In genomic region chr2:27065128-27065527, GRCh38 we compare ENCODE assay signal across 19 cellular contexts. TPM values are rescaled to one million over a fixed set of nuclear protein-coding genes. Genes with fewer than 3 reads are reported as not detected.
DNase-seq lines count a peak whose midpoint lies in the region; ATAC-seq, FAIRE-seq and TF ChIP-seq lines count a peak whose summit lies in the region.
"Had no signal": no experiment of that assay in that cellular context is flagged by ENCODE, and none has a peak within 500 bp of the region (broad histone marks: within the 10 kb centered on the region; RNA-seq: fewer than 3 reads in every experiment).

No MANE protein-coding gene starts in this region.

- 98% methylated on average over 3 of the region's 3 CpGs for WGBS in HepG2 (ENCODE audit: low lambda C conversion rate)
- no CpG with 5 or more reads among the region's 3 CpGs for WGBS in right lobe of liver (ENCODE audit: insufficient coverage, low coverage, low lambda C conversion rate, missing lambda C conversion rate)

- H3K4me3 Mint-ChIP-seq in activated T-cell treated with anti-CD3 and anti-CD28 coated beads, Interleukin-2, amount 50 U/mL, for 24 hours, result no peak overlapping the region
- H3K4me3 Mint-ChIP-seq: B cell; CD8-positive, alpha-beta T cell; GM23338 had no signal

- H3K4me3 ChIP-seq in HepG2 (replicated peaks in 1 of 3; ENCODE audit: insufficient read depth in 1 of 3, low read depth in 2 of 3, low read length in 3 of 3) (no peak overlapping the region), right lobe of liver (no peak overlapping the region), mucosa of descending colon (no peak overlapping the region), PC-3 (ENCODE audit: low read length) (no peak overlapping the region)
- H3K4me3 ChIP-seq: BLaER1 treated with 17β-estradiol and CSF1 and Interleukin-3, amounts not matched to agents 10 nM and 100 nM; GM23338 had no signal

- intact Hi-C loops in HepG2 (cut with micrococcal nuclease; ENCODE audit: unreplicated experiment) (no loop called here), right lobe of liver (cut with DNase I) (no loop called here), mucosa of descending colon (cut with DNase I, micrococcal nuclease) (no loop called here), PC-3 (cut with micrococcal nuclease) (no loop called here)

- TF ChIP-seq RAD21 in HepG2 (CRISPR knock-in tag; IDR thresholded peaks at IDR 0.05), result no peak

- CTCF ChIA-PET in HepG2 (lab: Yijun Ruan, JAX; ENCODE audit: low intra/inter-chr PET ratio, low total read pairs), result no interaction called here
- CTCF ChIA-PET in PC-3 (lab: Charles Lee), result interaction anchor here (0.7 kb wide), 1 partner anchor 318 kb away, joined by 3 read pairs; no protein-coding TSS in a partner anchor

- H2AFZ ChIP-seq in HepG2 (ENCODE audit: low read length), result no peak overlapping the region
- no peak overlapping the region for H2AFZ ChIP-seq in PC-3 (ENCODE audit: low read length)
- H2AFZ ChIP-seq: GM23338 had no signal

- no peak for DNase-seq in activated T-cell treated with anti-CD3 and anti-CD28 coated beads, Interleukin-2, amount 50 U/mL, for 24 hours
- no peak for DNase-seq in activated T-cell treated with anti-CD3 and anti-CD28 coated beads, Interleukin-2, amount 50 U/mL, for 1 hour
- no peak for DNase-seq in HepG2 (ENCODE audit: low spot score)
- DNase-seq in right lobe of liver, result no peak
- DNase-seq in mucosa of descending colon, result no peak
- no peak for DNase-seq in stimulated activated CD4-positive, alpha-beta T cell treated with anti-CD3 and anti-CD28 coated beads, Interleukin-4, amount 100 ng/mL, for 1 hour
- DNase-seq in PC-3, result no peak
- DNase-seq: Calu3; CD8-positive, alpha-beta T cell; GDM1; HCEC 1CT; IMR-90 had no signal

- no peaks in the 10 kb centered on the region for H3K27me3 Mint-ChIP-seq in activated T-cell treated with anti-CD3 and anti-CD28 coated beads, Interleukin-2, amount 50 U/mL, for 24 hours
- H3K27me3 Mint-ChIP-seq: B cell had no signal

- peak overlapping the region; percentile 8 for H3K27ac Mint-ChIP-seq in activated T-cell treated with anti-CD3 and anti-CD28 coated beads, Interleukin-2, amount 50 U/mL, for 24 hours
- H3K27ac Mint-ChIP-seq: GM23338 had no signal

- no peaks in the 10 kb centered on the region for H3K9me3 ChIP-seq in HepG2 (ENCODE audit: low read length)
- no peaks in the 10 kb centered on the region for H3K9me3 ChIP-seq in right lobe of liver
- H3K9me3 ChIP-seq in mucosa of descending colon, result no peaks in the 10 kb centered on the region
- H3K9me3 ChIP-seq in PC-3 (ENCODE audit: low read length), result no peaks in the 10 kb centered on the region
- H3K9me3 ChIP-seq: BLaER1 treated with 17β-estradiol and CSF1 and Interleukin-3, amounts not matched to agents 10 nM and 100 nM had no signal

- no peak for FAIRE-seq in HepG2 (lab: Jason Lieb, UNC)
- FAIRE-seq: GM12892, GM18507, H54 had no signal

- POLR2A ChIA-PET in HepG2 (lab: Yijun Ruan, JAX), result interaction anchor here (1.3 to 11.6 kb wide), 5 partner anchors 7 to 28 kb away, joined by 4 to 100 read pairs (median 14); partner anchors contain the start of genes AGBL5 and KHK
- POLR2A ChIA-PET in PC-3 (lab: Charles Lee; ENCODE audit: unreplicated experiment), result no interaction called here

- no peaks in the 10 kb centered on the region for H3K27me3 ChIP-seq in HepG2 (ENCODE audit: control insufficient read depth in 1 of 2, insufficient read depth in 2 of 2, low read length in 2 of 2)
- no peaks in the 10 kb centered on the region for H3K27me3 ChIP-seq in right lobe of liver
- H3K27me3 ChIP-seq in PC-3 (ENCODE audit: low read length), result no peaks in the 10 kb centered on the region
- H3K27me3 ChIP-seq: BLaER1 treated with 17β-estradiol and CSF1 and Interleukin-3, amounts not matched to agents 10 nM and 100 nM had no signal

- TF ChIP-seq EP300 in HepG2 (IDR thresholded peaks at IDR 0.05; ENCODE audit: low read depth in 2 of 2, low read length in 2 of 2), result no peak
- TF ChIP-seq EP300 in HepG2 (CRISPR knock-in tag; IDR thresholded peaks at IDR 0.05; ENCODE audit: borderline replicate concordance), result no peak

- TF ChIP-seq POLR2A in HepG2 (IDR thresholded peaks at IDR 0.05; ENCODE audit: insufficient read depth in 1 of 2, low read depth in 2 of 2, low read length in 2 of 2) (no peak), right lobe of liver (IDR thresholded peaks at IDR 0.05) (no peak)

- peaks cover 17% of the 10 kb centered on the region for H3K79me2 ChIP-seq in HepG2 (ENCODE audit: insufficient read depth, low read length)
- peaks cover 25% of the 10 kb centered on the region for H3K79me2 ChIP-seq in PC-3 (ENCODE audit: low read length)

- no peak overlapping the region for H3K4me2 ChIP-seq in HepG2 (ENCODE audit: low read depth, low read length)
- no peak overlapping the region for H3K4me2 ChIP-seq in PC-3 (ENCODE audit: low read length)
- H3K4me2 ChIP-seq: BLaER1 treated with 17β-estradiol and CSF1 and Interleukin-3, amounts not matched to agents 10 nM and 100 nM; GM23338 had no signal

- H3K9me2 ChIP-seq in PC-3 (replicated peaks; ENCODE audit: low read length), result no peaks in the 10 kb centered on the region

- in situ Hi-C loops in HepG2 (cut with HindIII; ENCODE audit: extremely low pct_ligation_motif_present, low pct_unique_long_range_greater_than_20kb), result no loop called here

- H3K4me1 Mint-ChIP-seq in activated T-cell treated with anti-CD3 and anti-CD28 coated beads, Interleukin-2, amount 50 U/mL, for 24 hours (ENCODE audit: low read depth), result peaks cover 37% of the 10 kb centered on the region

- H3F3A ChIP-seq in PC-3 (ENCODE audit: low read length, unreplicated experiment), result no peaks in the 10 kb centered on the region

- H3K9ac ChIP-seq in HepG2 (ENCODE audit: insufficient read depth, low read depth, low read length) (no peak overlapping the region), PC-3 (ENCODE audit: low read length) (no peak overlapping the region)
- H3K9ac ChIP-seq: BLaER1 treated with 17β-estradiol and CSF1 and Interleukin-3, amounts not matched to agents 10 nM and 100 nM had no signal

- H4K20me1 ChIP-seq in HepG2 (ENCODE audit: insufficient read depth, low read length) (peaks cover 2% of the 10 kb centered on the region; the same call in 1 of the 2 replicates), PC-3 (ENCODE audit: low read length) (no peaks in the 10 kb centered on the region)

- TF ChIP-seq CTCF in HepG2 (CRISPR knock-in tag; IDR thresholded peaks at IDR 0.05), result no peak
- TF ChIP-seq CTCF in right lobe of liver (IDR thresholded peaks at IDR 0.05), result no peak
- TF ChIP-seq CTCF in mucosa of descending colon (IDR thresholded peaks at IDR 0.05), result no peak
- TF ChIP-seq CTCF in PC-3 (conservative IDR thresholded peaks at IDR 0.05; ENCODE audit: low read depth, low read length), result no peak

- H3K9me3 Mint-ChIP-seq in activated T-cell treated with anti-CD3 and anti-CD28 coated beads, Interleukin-2, amount 50 U/mL, for 24 hours, result no peaks in the 10 kb centered on the region
- H3K9me3 Mint-ChIP-seq: CD8-positive, alpha-beta T cell; GM23338 had no signal

- H3K27ac ChIP-seq in HepG2 (ENCODE audit: extremely low read length, insufficient read depth, low read length) (no peak overlapping the region), right lobe of liver (no peak overlapping the region), PC-3 (ENCODE audit: low read length) (no peak overlapping the region)
- H3K27ac ChIP-seq: BLaER1 treated with 17β-estradiol and CSF1 and Interleukin-3, amounts not matched to agents 10 nM and 100 nM; HL-60 had no signal

- peaks cover 18 to 27% of the 10 kb centered on the region in 2 experiments for H3K36me3 ChIP-seq in HepG2 (replicated peaks in 1 of 2; ENCODE audit: control insufficient read depth in 1 of 2, insufficient read depth in 2 of 2, low read length in 2 of 2)
- peaks cover 0 to 16% (median 0%) of the 10 kb centered on the region in 4 donors for H3K36me3 ChIP-seq in right lobe of liver
- no peaks in the 10 kb centered on the region for H3K36me3 ChIP-seq in mucosa of descending colon (ENCODE audit: low read depth)
- H3K36me3 ChIP-seq in PC-3 (ENCODE audit: low read depth, low read length), result peaks cover 17% of the 10 kb centered on the region

- H3K4me1 ChIP-seq in HepG2 (ENCODE audit: insufficient read depth, low read length) (peaks cover 20% of the 10 kb centered on the region), right lobe of liver (peaks cover 0 to 8% (median 3%) of the 10 kb centered on the region in 4 donors), mucosa of descending colon (ENCODE audit: low read depth) (peaks cover 5% of the 10 kb centered on the region), PC-3 (ENCODE audit: insufficient read depth, low read length) (0 out of 2 replicates have a peak, but pooled peaks cover under 1% of the 10 kb centered on the region)

- ATAC-seq in HepG2 (no peak), right lobe of liver (no peak), mucosa of descending colon (peak; percentile 53), PC-3 (no peak)
- ATAC-seq: CD8-positive, alpha-beta T cell; GM23338 had no signal

- BruUV-seq in HepG2 (replicated peaks; lab: Mats Ljungman, UMichigan) (no TSS peak), PC-3 (replicated peaks; lab: Mats Ljungman, UMichigan) (no TSS peak)

- peaks cover 83% of the 10 kb centered on the region for H3K36me3 Mint-ChIP-seq in activated T-cell treated with anti-CD3 and anti-CD28 coated beads, Interleukin-2, amount 50 U/mL, for 24 hours (ENCODE audit: low read depth)

RNA-seq across cellular contexts. Expression of gene OST4, which starts 6.3 kb away (rescaled TPM):
- total RNA-seq in HepG2 (2016; rRNA removed; fragmentation: Illumina TruSeq; extraction: Trizol), result 498 and 508 TPM in 2 replicates
- 947 and 1,365 TPM in 2 replicates for total RNA-seq in HepG2 (2016; cell fraction: cytosol; rRNA removed; fragmentation: Illumina TruSeq; extraction: Trizol; ENCODE audit: low read depth)
- total RNA-seq in HepG2 (2016; cell fraction: insoluble cytoplasmic fraction; rRNA removed; fragmentation: Illumina TruSeq; extraction: Trizol), result 496 and 506 TPM in 2 replicates
- 928 and 1,097 TPM in 2 replicates for total RNA-seq in HepG2 (2016; cell fraction: membrane; rRNA removed; fragmentation: Illumina TruSeq; extraction: Trizol)
- 200 and 226 TPM in 2 replicates for total RNA-seq in HepG2 (2016; cell fraction: nucleus; rRNA removed; fragmentation: Illumina TruSeq; extraction: Trizol)
- 491 and 584 TPM in 2 replicates for polyA plus RNA-seq in HepG2 (2011; rRNA removed)
- 627 and 1,057 TPM in 2 replicates for polyA plus RNA-seq in HepG2 (2011; cell fraction: cytosol; rRNA removed)
- 336 and 383 TPM in 2 replicates for polyA plus RNA-seq in HepG2 (2011; cell fraction: nucleus; rRNA removed)
- 371 and 440 TPM in 2 replicates for polyA plus RNA-seq in HepG2 (2012)
- 1,401 and 1,836 TPM in 2 replicates for polyA plus RNA-seq in HepG2 (2016; cell fraction: cytosol; fragmentation: Illumina TruSeq; extraction: Trizol; ENCODE audit: low read depth)
- 640 and 680 TPM in 2 replicates for polyA plus RNA-seq in HepG2 (2016; cell fraction: insoluble cytoplasmic fraction; fragmentation: Illumina TruSeq; extraction: Trizol; ENCODE audit: low read depth)
- 1,282 and 1,407 TPM in 2 replicates for polyA plus RNA-seq in HepG2 (2016; cell fraction: membrane; fragmentation: Illumina TruSeq; extraction: Trizol; ENCODE audit: low read depth)
- 415 and 448 TPM in 2 replicates for polyA plus RNA-seq in HepG2 (2016; cell fraction: nucleus; fragmentation: Illumina TruSeq; extraction: Trizol; ENCODE audit: insufficient read depth, low read depth)
- polyA minus RNA-seq in HepG2 (2011; rRNA and poly(A)+ RNA removed; ENCODE audit: low replicate concordance), result 310 and 535 TPM in 2 replicates
- 514 and 560 TPM in 2 replicates for polyA minus RNA-seq in HepG2 (2011; cell fraction: cytosol; rRNA and poly(A)+ RNA removed)
- 136 and 144 TPM in 2 replicates for polyA minus RNA-seq in HepG2 (2011; cell fraction: nucleus; rRNA and poly(A)+ RNA removed)
- 100 to 1,000 TPM; 144 to 182 (median 161) TPM for total RNA-seq in right lobe of liver
- total RNA-seq in mucosa of descending colon, result 100 to 1,000 TPM; 245 to 280 (median 254) TPM
- total RNA-seq in PC-3 (2014; rRNA removed), result 244 and 258 TPM in 2 replicates

RNA-seq across cellular contexts. Expression of gene EMILIN1, which starts 13.3 kb away (rescaled TPM):
- total RNA-seq in HepG2 (2016; rRNA removed; fragmentation: Illumina TruSeq; extraction: Trizol) (4.0 and 9.7 TPM in 2 replicates), right lobe of liver (10 to 100 TPM in 5 of 6 experiments, 1 to 10 TPM in 1; 7.2 to 26.1 (median 21.0) TPM), mucosa of descending colon (100 to 1,000 TPM in 1 of 3 donors, 10 to 100 TPM in 2; 12.1 to 256 (median 42.3) TPM), PC-3 (2014; rRNA removed) (0.69 and 0.75 TPM in 2 replicates)
- total RNA-seq in HepG2 (2016; cell fraction: cytosol; rRNA removed; fragmentation: Illumina TruSeq; extraction: Trizol; ENCODE audit: low read depth), result 0.53 and 0.61 TPM in 2 replicates
- total RNA-seq in HepG2 (2016; cell fraction: insoluble cytoplasmic fraction; rRNA removed; fragmentation: Illumina TruSeq; extraction: Trizol), result 4.1 and 12.5 TPM in 2 replicates
- 1.4 TPM in 2 replicates for total RNA-seq in HepG2 (2016; cell fraction: membrane; rRNA removed; fragmentation: Illumina TruSeq; extraction: Trizol)
- 8.7 and 9.5 TPM in 2 replicates for total RNA-seq in HepG2 (2016; cell fraction: nucleus; rRNA removed; fragmentation: Illumina TruSeq; extraction: Trizol)
- 8.1 and 13.1 TPM in 2 replicates for polyA plus RNA-seq in HepG2 (2011; rRNA removed)
- polyA plus RNA-seq in HepG2 (2011; cell fraction: cytosol; rRNA removed), result 9.7 and 19.1 TPM in 2 replicates
- polyA plus RNA-seq in HepG2 (2011; cell fraction: nucleus; rRNA removed), result 30.1 and 34.4 TPM in 2 replicates
- 8.6 and 10.0 TPM in 2 replicates for polyA plus RNA-seq in HepG2 (2012)
- polyA plus RNA-seq in HepG2 (2016; cell fraction: cytosol; fragmentation: Illumina TruSeq; extraction: Trizol; ENCODE audit: low read depth), result 0.42 and 0.58 TPM in 2 replicates
- polyA plus RNA-seq in HepG2 (2016; cell fraction: insoluble cytoplasmic fraction; fragmentation: Illumina TruSeq; extraction: Trizol; ENCODE audit: low read depth), result 2.8 and 3.2 TPM in 2 replicates
- polyA plus RNA-seq in HepG2 (2016; cell fraction: membrane; fragmentation: Illumina TruSeq; extraction: Trizol; ENCODE audit: low read depth), result 0.45 and 1.0 TPM in 2 replicates
- polyA plus RNA-seq in HepG2 (2016; cell fraction: nucleus; fragmentation: Illumina TruSeq; extraction: Trizol; ENCODE audit: insufficient read depth, low read depth), result 14.3 and 15.9 TPM in 2 replicates
- 0.54 and 19.1 TPM in 2 replicates for polyA minus RNA-seq in HepG2 (2011; rRNA and poly(A)+ RNA removed; ENCODE audit: low replicate concordance)
- 13.6 and 17.2 TPM in 2 replicates for polyA minus RNA-seq in HepG2 (2011; cell fraction: cytosol; rRNA and poly(A)+ RNA removed)
- polyA minus RNA-seq in HepG2 (2011; cell fraction: nucleus; rRNA and poly(A)+ RNA removed), result 4.8 and 5.6 TPM in 2 replicates

RNA-seq across cellular contexts. Expression of gene AGBL5, which starts 13.7 kb away (rescaled TPM):
- total RNA-seq in HepG2 (2016; rRNA removed; fragmentation: Illumina TruSeq; extraction: Trizol) (48.6 and 55.9 TPM in 2 replicates), right lobe of liver (1 to 10 TPM; 3.9 to 7.4 (median 6.4) TPM), mucosa of descending colon (10 to 100 TPM; 16.7 to 20.0 (median 19.2) TPM), PC-3 (2014; rRNA removed) (14.1 and 19.2 TPM in 2 replicates)
- 148 and 152 TPM in 2 replicates for total RNA-seq in HepG2 (2016; cell fraction: cytosol; rRNA removed; fragmentation: Illumina TruSeq; extraction: Trizol; ENCODE audit: low read depth)
- 39.9 and 57.5 TPM in 2 replicates for total RNA-seq in HepG2 (2016; cell fraction: insoluble cytoplasmic fraction; rRNA removed; fragmentation: Illumina TruSeq; extraction: Trizol)
- total RNA-seq in HepG2 (2016; cell fraction: membrane; rRNA removed; fragmentation: Illumina TruSeq; extraction: Trizol), result 249 and 253 TPM in 2 replicates
- 22.8 and 23.0 TPM in 2 replicates for total RNA-seq in HepG2 (2016; cell fraction: nucleus; rRNA removed; fragmentation: Illumina TruSeq; extraction: Trizol)
- 63.6 and 73.3 TPM in 2 replicates for polyA plus RNA-seq in HepG2 (2011; rRNA removed)
- polyA plus RNA-seq in HepG2 (2011; cell fraction: cytosol; rRNA removed), result 65.6 and 84.8 TPM in 2 replicates
- polyA plus RNA-seq in HepG2 (2011; cell fraction: nucleus; rRNA removed), result 45.3 and 47.1 TPM in 2 replicates
- 36.8 and 51.0 TPM in 2 replicates for polyA plus RNA-seq in HepG2 (2012)
- polyA plus RNA-seq in HepG2 (2016; cell fraction: cytosol; fragmentation: Illumina TruSeq; extraction: Trizol; ENCODE audit: low read depth), result 247 and 251 TPM in 2 replicates
- 54.3 and 66.5 TPM in 2 replicates for polyA plus RNA-seq in HepG2 (2016; cell fraction: insoluble cytoplasmic fraction; fragmentation: Illumina TruSeq; extraction: Trizol; ENCODE audit: low read depth)
- polyA plus RNA-seq in HepG2 (2016; cell fraction: membrane; fragmentation: Illumina TruSeq; extraction: Trizol; ENCODE audit: low read depth), result 277 and 306 TPM in 2 replicates
- polyA plus RNA-seq in HepG2 (2016; cell fraction: nucleus; fragmentation: Illumina TruSeq; extraction: Trizol; ENCODE audit: insufficient read depth, low read depth), result 44.5 and 47.6 TPM in 2 replicates
- polyA minus RNA-seq in HepG2 (2011; rRNA and poly(A)+ RNA removed; ENCODE audit: low replicate concordance), result 109 and 147 TPM in 2 replicates
- 32.5 and 36.6 TPM in 2 replicates for polyA minus RNA-seq in HepG2 (2011; cell fraction: cytosol; rRNA and poly(A)+ RNA removed)
- 26.1 and 37.3 TPM in 2 replicates for polyA minus RNA-seq in HepG2 (2011; cell fraction: nucleus; rRNA and poly(A)+ RNA removed)

RNA-seq across cellular contexts. Expression of gene KHK, which starts 21.4 kb away (rescaled TPM):
- total RNA-seq in HepG2 (2016; rRNA removed; fragmentation: Illumina TruSeq; extraction: Trizol) (29.9 and 40.9 TPM in 2 replicates), right lobe of liver (100 to 1,000 TPM; 101 to 283 (median 206) TPM), mucosa of descending colon (10 to 100 TPM in 1 of 3 donors, 1 to 10 TPM in 2; 6.3 to 14.7 (median 8.1) TPM), PC-3 (2014; rRNA removed) (10.6 and 11.0 TPM in 2 replicates)
- 8.1 and 9.7 TPM in 2 replicates for total RNA-seq in HepG2 (2016; cell fraction: cytosol; rRNA removed; fragmentation: Illumina TruSeq; extraction: Trizol; ENCODE audit: low read depth)
- total RNA-seq in HepG2 (2016; cell fraction: insoluble cytoplasmic fraction; rRNA removed; fragmentation: Illumina TruSeq; extraction: Trizol), result 31.6 and 41.5 TPM in 2 replicates
- 15.4 and 18.4 TPM in 2 replicates for total RNA-seq in HepG2 (2016; cell fraction: membrane; rRNA removed; fragmentation: Illumina TruSeq; extraction: Trizol)
- 34.9 and 38.4 TPM in 2 replicates for total RNA-seq in HepG2 (2016; cell fraction: nucleus; rRNA removed; fragmentation: Illumina TruSeq; extraction: Trizol)
- polyA plus RNA-seq in HepG2 (2011; rRNA removed), result 99.2 and 139 TPM in 2 replicates
- 93.9 and 100.0 TPM in 2 replicates for polyA plus RNA-seq in HepG2 (2011; cell fraction: cytosol; rRNA removed)
- 195 and 260 TPM in 2 replicates for polyA plus RNA-seq in HepG2 (2011; cell fraction: nucleus; rRNA removed)
- polyA plus RNA-seq in HepG2 (2012), result 128 and 136 TPM in 2 replicates
- 12.3 and 15.8 TPM in 2 replicates for polyA plus RNA-seq in HepG2 (2016; cell fraction: cytosol; fragmentation: Illumina TruSeq; extraction: Trizol; ENCODE audit: low read depth)
- 39.2 and 45.9 TPM in 2 replicates for polyA plus RNA-seq in HepG2 (2016; cell fraction: insoluble cytoplasmic fraction; fragmentation: Illumina TruSeq; extraction: Trizol; ENCODE audit: low read depth)
- 14.9 and 20.8 TPM in 2 replicates for polyA plus RNA-seq in HepG2 (2016; cell fraction: membrane; fragmentation: Illumina TruSeq; extraction: Trizol; ENCODE audit: low read depth)
- polyA plus RNA-seq in HepG2 (2016; cell fraction: nucleus; fragmentation: Illumina TruSeq; extraction: Trizol; ENCODE audit: insufficient read depth, low read depth), result 94.3 and 95.6 TPM in 2 replicates
- 6.9 and 106 TPM in 2 replicates for polyA minus RNA-seq in HepG2 (2011; rRNA and poly(A)+ RNA removed; ENCODE audit: low replicate concordance)
- polyA minus RNA-seq in HepG2 (2011; cell fraction: cytosol; rRNA and poly(A)+ RNA removed), result 29.4 and 50.9 TPM in 2 replicates
- polyA minus RNA-seq in HepG2 (2011; cell fraction: nucleus; rRNA and poly(A)+ RNA removed), result 51.5 and 66.5 TPM in 2 replicates

RNA-seq across cellular contexts. Expression of gene TMEM214, which starts 32.4 kb away (rescaled TPM):
- total RNA-seq in HepG2 (2016; rRNA removed; fragmentation: Illumina TruSeq; extraction: Trizol) (28.0 and 58.3 TPM in 2 replicates), right lobe of liver (10 to 100 TPM; 29.1 to 62.7 (median 50.0) TPM), mucosa of descending colon (10 to 100 TPM; 78.9 to 93.3 (median 80.1) TPM), PC-3 (2014; rRNA removed) (43.0 and 56.1 TPM in 2 replicates)
- total RNA-seq in HepG2 (2016; cell fraction: cytosol; rRNA removed; fragmentation: Illumina TruSeq; extraction: Trizol; ENCODE audit: low read depth), result 13.7 and 15.2 TPM in 2 replicates
- total RNA-seq in HepG2 (2016; cell fraction: insoluble cytoplasmic fraction; rRNA removed; fragmentation: Illumina TruSeq; extraction: Trizol), result 22.8 and 61.4 TPM in 2 replicates
- total RNA-seq in HepG2 (2016; cell fraction: membrane; rRNA removed; fragmentation: Illumina TruSeq; extraction: Trizol), result 24.2 and 24.6 TPM in 2 replicates
- total RNA-seq in HepG2 (2016; cell fraction: nucleus; rRNA removed; fragmentation: Illumina TruSeq; extraction: Trizol), result 65.4 and 81.2 TPM in 2 replicates
- 132 and 137 TPM in 2 replicates for polyA plus RNA-seq in HepG2 (2011; rRNA removed)
- polyA plus RNA-seq in HepG2 (2011; cell fraction: cytosol; rRNA removed), result 96.3 and 120 TPM in 2 replicates
- polyA plus RNA-seq in HepG2 (2011; cell fraction: nucleus; rRNA removed), result 355 and 421 TPM in 2 replicates
- polyA plus RNA-seq in HepG2 (2012), result 76.8 and 81.7 TPM in 2 replicates
- 15.5 and 16.9 TPM in 2 replicates for polyA plus RNA-seq in HepG2 (2016; cell fraction: cytosol; fragmentation: Illumina TruSeq; extraction: Trizol; ENCODE audit: low read depth)
- 43.0 and 58.5 TPM in 2 replicates for polyA plus RNA-seq in HepG2 (2016; cell fraction: insoluble cytoplasmic fraction; fragmentation: Illumina TruSeq; extraction: Trizol; ENCODE audit: low read depth)
- 30.0 and 37.0 TPM in 2 replicates for polyA plus RNA-seq in HepG2 (2016; cell fraction: membrane; fragmentation: Illumina TruSeq; extraction: Trizol; ENCODE audit: low read depth)
- 188 and 192 TPM in 2 replicates for polyA plus RNA-seq in HepG2 (2016; cell fraction: nucleus; fragmentation: Illumina TruSeq; extraction: Trizol; ENCODE audit: insufficient read depth, low read depth)
- polyA minus RNA-seq in HepG2 (2011; rRNA and poly(A)+ RNA removed; ENCODE audit: low replicate concordance), result 248 and 683 TPM in 2 replicates
- 150 and 151 TPM in 2 replicates for polyA minus RNA-seq in HepG2 (2011; cell fraction: cytosol; rRNA and poly(A)+ RNA removed)
- 219 and 243 TPM in 2 replicates for polyA minus RNA-seq in HepG2 (2011; cell fraction: nucleus; rRNA and poly(A)+ RNA removed)
